21 cellular contexts compared by ENCODE assay signal in genomic region chr6:36930483-36930882, GRCh38. TPM values are rescaled to one million over a fixed set of nuclear protein-coding genes. Genes with fewer than 3 reads are reported as not detected.
"Had no signal": no experiment of that assay in that cellular context is flagged by ENCODE, and none has a peak within 500 bp of the region (broad histone marks: within the 10 kb centered on the region; RNA-seq: fewer than 3 reads in every experiment).

No MANE protein-coding gene starts in this region.

- H3K36me3 Mint-ChIP-seq: naive B cell, type B pancreatic cell had no signal

- H3K9me3 ChIP-seq: colonic mucosa, esophagus muscularis mucosa, neutrophil had no signal

- H3K4me3 Mint-ChIP-seq: activated naive CD4-positive, alpha-beta T cell treated with anti-CD3 and anti-CD28 coated beads for 36 hours; activated naive CD8-positive, alpha-beta T cell treated with anti-CD3 and anti-CD28 coated beads, Interleukin-2, amount 50 U/mL, for 24 hours; naive B cell; type B pancreatic cell had no signal

- H3K27me3 Mint-ChIP-seq: activated naive CD8-positive, alpha-beta T cell treated with anti-CD3 and anti-CD28 coated beads, Interleukin-2, amount 50 U/mL, for 24 hours; naive B cell; type B pancreatic cell had no signal

- H3K36me3 ChIP-seq: colonic mucosa, WERI-Rb-1 had no signal

- H3K9me3 Mint-ChIP-seq: activated naive CD4-positive, alpha-beta T cell treated with anti-CD3 and anti-CD28 coated beads for 36 hours; activated naive CD8-positive, alpha-beta T cell treated with anti-CD3 and anti-CD28 coated beads, Interleukin-2, amount 50 U/mL, for 24 hours; activated T-helper 2 cell treated with anti-CD3 and anti-CD28 coated beads, Interferon-gamma antibody, Interleukin-2, Interleukin-4, amounts not matched to agents 10 μg/mL and 5 μg/mL and 100 μg/mL, durations not matched to agents 14 hours and 24 hours and 36 hours; naive B cell had no signal

- H3K27ac ChIP-seq: colonic mucosa, neutrophil, WERI-Rb-1 had no signal

- H3K4me3 ChIP-seq: colonic mucosa, esophagus muscularis mucosa had no signal

- DNase-seq: activated CD4-positive, alpha-beta T cell treated with anti-CD3 and anti-CD28 coated beads, Interleukin-2, amount 50 U/mL, for 48 hours; activated naive CD4-positive, alpha-beta T cell treated with anti-CD3 and anti-CD28 coated beads for 36 hours; activated naive CD8-positive, alpha-beta T cell treated with anti-CD3 and anti-CD28 coated beads, Interleukin-2, amount 50 U/mL, for 24 hours; central memory CD4-positive, alpha-beta T cell; colonic mucosa; effector CD4-positive, alpha-beta T cell; foreskin fibroblast; left cardiac atrium; naive B cell; retina; small intestine; stimulated activated CD4-positive, alpha-beta T cell treated with anti-CD3 and anti-CD28 coated beads, Interleukin-4, amount 100 ng/mL, for 4 hours; stimulated activated CD8-positive, alpha-beta memory T cell treated with anti-CD3 and anti-CD28 coated beads, Interleukin-4, amount 100 ng/mL, for 48 hours; stimulated activated naive CD4-positive, alpha-beta T cell treated with Interleukin-2 at 50 U/mL for 16 hours; T-helper 1 cell; WERI-Rb-1 had no signal

- H3K27ac Mint-ChIP-seq: activated naive CD4-positive, alpha-beta T cell treated with anti-CD3 and anti-CD28 coated beads for 36 hours; activated naive CD8-positive, alpha-beta T cell treated with anti-CD3 and anti-CD28 coated beads, Interleukin-2, amount 50 U/mL, for 24 hours; activated T-helper 2 cell treated with anti-CD3 and anti-CD28 coated beads, Interferon-gamma antibody, Interleukin-2, Interleukin-4, amounts not matched to agents 10 μg/mL and 5 μg/mL and 100 μg/mL, durations not matched to agents 14 hours and 24 hours and 36 hours; type B pancreatic cell had no signal

- ATAC-seq: activated naive CD8-positive, alpha-beta T cell treated with anti-CD3 and anti-CD28 coated beads, Interleukin-2, amount 50 U/mL, for 24 hours had no signal

- H3K27me3 ChIP-seq: colonic mucosa, esophagus muscularis mucosa had no signal

- H3K4me1 ChIP-seq: colonic mucosa had no signal

RNA-seq across cellular contexts. Expression of gene PI16, which starts 24.1 kb away (rescaled TPM):
- total RNA-seq: activated T-helper 2 cell treated with anti-CD3 and anti-CD28 coated beads, Interferon-gamma antibody, Interleukin-2, Interleukin-4, amounts not matched to agents 10 μg/mL and 5 μg/mL and 100 μg/mL, durations not matched to agents 14 hours and 24 hours and 36 hours; lung microvascular endothelial cell had no signal
